In genomic region chr15:90957791-90958190, GRCh38 we compare ENCODE assay signal across 7 cellular contexts. TPM values are rescaled to one million over a fixed set of nuclear protein-coding genes. Genes with fewer than 3 reads are reported as not detected.
DNase-seq lines count a peak whose midpoint lies in the region; ATAC-seq and TF ChIP-seq lines count a peak whose summit lies in the region.

No MANE protein-coding gene starts in this region.

- H3K9me2 ChIP-seq in GM23248 (ENCODE audit: insufficient read depth) = no peaks in the 10 kb centered on the region

- H2AFZ ChIP-seq in GM23248 (peak overlapping the region; percentile 77), fibroblast of lung (ENCODE audit: low read length) (peak overlapping the region; percentile 57)

- no peaks in the 10 kb centered on the region for H3K27me3 ChIP-seq in GM23248 (replicated peaks; ENCODE audit: insufficient read depth)
- no peaks in the 10 kb centered on the region for H3K27me3 ChIP-seq in fibroblast of lung (ENCODE audit: control insufficient read depth, insufficient read depth, low read length)

- TF ChIP-seq CTCF in VCaP (conservative IDR thresholded peaks at IDR 0.05) (no peak), fibroblast of lung (conservative IDR thresholded peaks at IDR 0.05 in 1 of 2, IDR thresholded peaks at IDR 0.05 in 1 of 2; ENCODE audit: low read depth in 1 of 2, low read length in 2 of 2) (no peak), retinal pigment epithelial cell (conservative IDR thresholded peaks at IDR 0.05; ENCODE audit: low read depth, low read length) (no peak)

- no peak for DNase-seq in GM23248
- DNase-seq in fibroblast of lung (ENCODE audit: low read depth in 2 of 2) = no peak
- no peak for DNase-seq in retinal pigment epithelial cell (ENCODE audit: low read depth)
- no peak for DNase-seq in T-helper 9 cell

- H3F3A ChIP-seq in GM23248 (ENCODE audit: insufficient read depth) = 0 out of 2 replicates have a peak, but pooled peaks cover 2% of the 10 kb centered on the region

- H3K9ac ChIP-seq in GM23248 = peak overlapping the region; percentile 75
- no peak overlapping the region for H3K9ac ChIP-seq in fibroblast of lung (ENCODE audit: insufficient read depth, low read length)

- H3K4me2 ChIP-seq in GM23248 (ENCODE audit: unreplicated experiment) = peak overlapping the region; percentile 98
- peak overlapping the region; percentile 88 for H3K4me2 ChIP-seq in fibroblast of lung (ENCODE audit: extremely low read depth, insufficient read depth, low read length)

- H3K4me3 ChIP-seq in GM23248 (peak overlapping the region; percentile 71; the same call in 1 of the 2 replicates), fibroblast of lung (replicated peaks in 1 of 4; ENCODE audit: control extremely low read depth in 1 of 4, insufficient read depth in 1 of 4, low read depth in 3 of 4, low read length in 4 of 4) (peak overlapping the region; percentile 25 to 68 (median 56)), retinal pigment epithelial cell (ENCODE audit: low read length) (peak overlapping the region; percentile 56)

- no peaks in the 10 kb centered on the region for H3K36me3 ChIP-seq in GM23248 (ENCODE audit: low read depth)
- peaks cover 22% of the 10 kb centered on the region for H3K36me3 ChIP-seq in fibroblast of lung (ENCODE audit: control insufficient read depth, insufficient read depth, low read length)

- in situ Hi-C loops in GM23248 (cut with MboI) = no loop called here

- no peak for ATAC-seq in GM21737 (IDR thresholded peaks at IDR 0.05; ENCODE audit: unreplicated experiment)
- no peak for ATAC-seq in GM21423 (IDR thresholded peaks at IDR 0.05; ENCODE audit: unreplicated experiment)

- H3K9me3 ChIP-seq in GM23248 (ENCODE audit: low read depth) = no peaks in the 10 kb centered on the region
- H3K9me3 ChIP-seq in fibroblast of lung (ENCODE audit: control insufficient read depth, insufficient read depth, low read depth, low read length) = no peaks in the 10 kb centered on the region

- H3K79me2 ChIP-seq in GM23248 (ENCODE audit: insufficient read depth) (no peaks in the 10 kb centered on the region), fibroblast of lung (ENCODE audit: control insufficient read depth, insufficient read depth, low read length) (peaks cover 3% of the 10 kb centered on the region)

- H3K4me1 ChIP-seq in GM23248 (ENCODE audit: insufficient read depth) (peaks cover 12% of the 10 kb centered on the region; the same call in 1 of the 2 replicates), fibroblast of lung (ENCODE audit: control insufficient read depth, extremely low read depth, insufficient read depth, low read length) (peaks cover 6% of the 10 kb centered on the region)

- no peaks in the 10 kb centered on the region for H4K20me1 ChIP-seq in GM23248 (ENCODE audit: insufficient read depth)
- H4K20me1 ChIP-seq in fibroblast of lung (ENCODE audit: control insufficient read depth, extremely low read depth, insufficient read depth, low read length) = no peaks in the 10 kb centered on the region

- H3K27ac ChIP-seq in GM23248 = no peak overlapping the region
- peak overlapping the region; percentile 92 for H3K27ac ChIP-seq in VCaP
- peak overlapping the region; percentile 29 for H3K27ac ChIP-seq in fibroblast of lung (ENCODE audit: insufficient read depth, low read length)

- 69 to 75% methylated on average over 6 of the region's 6 CpGs for WGBS in GM23248 (ENCODE audit: low coverage in 1 of 2, low lambda C conversion rate in 2 of 2, missing lambda C conversion rate in 2 of 2), 2 experiments

RNA-seq across cellular contexts. Expression of gene RCCD1, which starts 3.1 kb away (rescaled TPM):
- 13.0 and 19.0 TPM in 2 replicates for total RNA-seq in GM23248 (2014; rRNA removed; shearing (Covaris generic))
- polyA plus RNA-seq in GM23248 (2016; fragmentation: Nextera tagmentation; extraction: Ambion mirVana) (9.8 and 10.2 TPM in 2 replicates), fibroblast of lung (5.9 and 8.3 TPM in 2 replicates)
- total RNA-seq in fibroblast of lung = 11.0 and 14.2 TPM in 2 replicates
- polyA plus RNA-seq in fibroblast of lung (2012) = 7.2 and 14.5 TPM in 2 replicates
- polyA minus RNA-seq in fibroblast of lung (ENCODE audit: low replicate concordance) = 4.6 and 8.1 TPM in 2 replicates

RNA-seq across cellular contexts. Expression of gene UNC45A, which starts 22.7 kb away (rescaled TPM):
- total RNA-seq in GM23248 (2014; rRNA removed; shearing (Covaris generic)) = 58.8 and 75.8 TPM in 2 replicates
- polyA plus RNA-seq in GM23248 (2016; fragmentation: Nextera tagmentation; extraction: Ambion mirVana) = 58.6 and 59.7 TPM in 2 replicates
- 88.6 and 104 TPM in 2 replicates for total RNA-seq in fibroblast of lung
- 41.7 and 52.5 TPM in 2 replicates for polyA plus RNA-seq in fibroblast of lung
- polyA plus RNA-seq in fibroblast of lung (2012) = 61.0 and 84.9 TPM in 2 replicates
- 73.2 and 101 TPM in 2 replicates for polyA minus RNA-seq in fibroblast of lung (ENCODE audit: low replicate concordance)

RNA-seq across cellular contexts. Expression of gene HDDC3, which starts 25.4 kb away (rescaled TPM):
- 9.7 and 17.3 TPM in 2 replicates for total RNA-seq in GM23248 (2014; rRNA removed; shearing (Covaris generic))
- polyA plus RNA-seq in GM23248 (2016; fragmentation: Nextera tagmentation; extraction: Ambion mirVana) (11.1 and 13.5 TPM in 2 replicates), fibroblast of lung (10.2 and 15.5 TPM in 2 replicates)
- total RNA-seq in fibroblast of lung = 13.4 and 16.3 TPM in 2 replicates
- 11.0 and 18.3 TPM in 2 replicates for polyA plus RNA-seq in fibroblast of lung (2012)
- 13.0 and 15.8 TPM in 2 replicates for polyA minus RNA-seq in fibroblast of lung (ENCODE audit: low replicate concordance)

RNA-seq across cellular contexts. Expression of gene PRC1, which starts 36.5 kb away (rescaled TPM):
- total RNA-seq in GM23248 (2014; rRNA removed; shearing (Covaris generic)) = 74.5 and 93.5 TPM in 2 replicates
- polyA plus RNA-seq in GM23248 (2016; fragmentation: Nextera tagmentation; extraction: Ambion mirVana) (64.1 and 68.0 TPM in 2 replicates), fibroblast of lung (60.5 and 239 TPM in 2 replicates)
- total RNA-seq in fibroblast of lung = 9.2 and 57.8 TPM in 2 replicates
- 34.0 and 142 TPM in 2 replicates for polyA plus RNA-seq in fibroblast of lung (2012)
- polyA minus RNA-seq in fibroblast of lung (ENCODE audit: low replicate concordance) = 68.0 and 418 TPM in 2 replicates

RNA-seq across cellular contexts. Expression of gene MAN2A2, which starts 54.7 kb away (rescaled TPM):
- 5.9 and 7.7 TPM in 2 replicates for total RNA-seq in GM23248 (2014; rRNA removed; shearing (Covaris generic))
- 4.3 and 5.1 TPM in 2 replicates for polyA plus RNA-seq in GM23248 (2016; fragmentation: Nextera tagmentation; extraction: Ambion mirVana)
- total RNA-seq in fibroblast of lung = 18.2 and 36.0 TPM in 2 replicates
- 11.3 and 18.0 TPM in 2 replicates for polyA plus RNA-seq in fibroblast of lung
- 12.6 and 16.0 TPM in 2 replicates for polyA plus RNA-seq in fibroblast of lung (2012)
- 69.8 and 80.4 TPM in 2 replicates for polyA minus RNA-seq in fibroblast of lung (ENCODE audit: low replicate concordance)
